Comparison of ENCODE assay signal across 1 cellular context in genomic region chr18:12947355-12948054, GRCh38.
TF ChIP-seq lines count a peak whose summit lies in the region.

SEH1L (plus strand) TSS chr18:12948011; CDS start chr18:12948122, 111 bp downstream.

TF ChIP-seq in HEK293, 187 proteins besides CTCF, POLR2A, EP300 and RAD21 (continued from another document and continues in another):
- TF ChIP-seq ZBTB11 (tag by site-specific recombination; conservative IDR thresholded peaks at IDR 0.05; ENCODE audit: low read depth) (no peak; the same call in 1 of the 2 replicates), ZNF248 (tag by site-specific recombination; IDR thresholded peaks at IDR 0.05) (no peak), ZNF561 (tag by site-specific recombination; IDR thresholded peaks at IDR 0.05; ENCODE audit: borderline replicate concordance) (no peak), ZNF449 (tag by site-specific recombination; IDR thresholded peaks at IDR 0.05) (no peak), FEZF1 (tag by site-specific recombination; IDR thresholded peaks at IDR 0.05) (no peak), KLF1 (tag by site-specific recombination; IDR thresholded peaks at IDR 0.05) (no peak; the same call in 1 of the 2 replicates), ZNF664 (tag by site-specific recombination; IDR thresholded peaks at IDR 0.05) (no peak), ZBTB26 (tag by site-specific recombination; optimal IDR thresholded peaks at IDR 0.05) (no peak), ZNF704 (tag by site-specific recombination; IDR thresholded peaks at IDR 0.05) (no peak), ZNF830 (tag by site-specific recombination; IDR thresholded peaks at IDR 0.05; ENCODE audit: low read depth) (no peak), KLF8 (tag by site-specific recombination; IDR thresholded peaks at IDR 0.05) (0 out of 2 replicates have a peak, but pooled peaks have one; percentile 2), ZNF37A (tag by site-specific recombination; IDR thresholded peaks at IDR 0.05) (no peak), OVOL3 (tag by site-specific recombination; IDR thresholded peaks at IDR 0.05) (0 out of 2 replicates have a peak, but pooled peaks have one; percentile 18), ZNF26 (tag by site-specific recombination; IDR thresholded peaks at IDR 0.05) (no peak), ZNF76 (tag by site-specific recombination; IDR thresholded peaks at IDR 0.05; ENCODE audit: borderline replicate concordance, low read depth) (peak; percentile 54; the same call in 1 of the 2 replicates), KLF9 (tag by site-specific recombination; IDR thresholded peaks at IDR 0.05; ENCODE audit: low read depth) (peak; percentile 23; the same call in 1 of the 2 replicates), HOXC10 (CRISPR knock-in tag; IDR thresholded peaks at IDR 0.05) (no peak), ZNF510 (tag by site-specific recombination; IDR thresholded peaks at IDR 0.05; ENCODE audit: insufficient replicate concordance) (no peak), MYNN (tag by site-specific recombination; IDR thresholded peaks at IDR 0.05; ENCODE audit: borderline replicate concordance) (no peak), ZBTB17 (tag by site-specific recombination; IDR thresholded peaks at IDR 0.05) (peak; percentile 88), KLF10 (tag by site-specific recombination; IDR thresholded peaks at IDR 0.05) (no peak; the same call in 1 of the 2 replicates), WT1 (tag by site-specific recombination; IDR thresholded peaks at IDR 0.05) (no peak), ZBTB1 (tag by site-specific recombination; IDR thresholded peaks at IDR 0.05) (no peak), ZNF140 (tag by site-specific recombination; IDR thresholded peaks at IDR 0.05) (no peak), ZNF174 (tag by site-specific recombination; IDR thresholded peaks at IDR 0.05) (no peak), ZNF777 (tag by site-specific recombination; IDR thresholded peaks at IDR 0.05; ENCODE audit: borderline replicate concordance) (peak; percentile 73), ZNF221 (tag by site-specific recombination; IDR thresholded peaks at IDR 0.05; ENCODE audit: borderline replicate concordance) (no peak), PATZ1 (tag by site-specific recombination; IDR thresholded peaks at IDR 0.05) (peak; percentile 0; the same call in 1 of the 2 replicates), ZNF148 (tag by site-specific recombination; IDR thresholded peaks at IDR 0.05; ENCODE audit: borderline replicate concordance) (no peak), TCF7L2 (IDR thresholded peaks at IDR 0.05; ENCODE audit: borderline replicate concordance, low read depth, low read length) (no peak), ZNF239 (tag by site-specific recombination; IDR thresholded peaks at IDR 0.05) (no peak), ZNF600 (tag by site-specific recombination; IDR thresholded peaks at IDR 0.05) (peak; percentile 95), ZNF776 (tag by site-specific recombination; IDR thresholded peaks at IDR 0.05; ENCODE audit: borderline replicate concordance) (no peak), ZNF280D (tag by site-specific recombination; IDR thresholded peaks at IDR 0.05) (no peak), ZNF596 (tag by site-specific recombination; IDR thresholded peaks at IDR 0.05) (no peak), ZNF114 (tag by site-specific recombination; IDR thresholded peaks at IDR 0.05) (no peak), PBX3 (CRISPR knock-in tag; IDR thresholded peaks at IDR 0.05) (no peak), ZNF2 (tag by site-specific recombination; IDR thresholded peaks at IDR 0.05) (no peak; the same call in 1 of the 2 replicates), ZNF112 (tag by site-specific recombination; IDR thresholded peaks at IDR 0.05) (no peak), ATF2 (tag by site-specific recombination; IDR thresholded peaks at IDR 0.05; ENCODE audit: low read depth) (no peak), KLF7 (tag by site-specific recombination; IDR thresholded peaks at IDR 0.05; ENCODE audit: borderline replicate concordance) (no peak), SP7 (tag by site-specific recombination; IDR thresholded peaks at IDR 0.05) (peak; percentile 44; the same call in 1 of the 2 replicates), ZNF555 (tag by site-specific recombination; conservative IDR thresholded peaks at IDR 0.05) (no peak), ZNF792 (tag by site-specific recombination; IDR thresholded peaks at IDR 0.05) (no peak)
